In the genomic region with DNA sequence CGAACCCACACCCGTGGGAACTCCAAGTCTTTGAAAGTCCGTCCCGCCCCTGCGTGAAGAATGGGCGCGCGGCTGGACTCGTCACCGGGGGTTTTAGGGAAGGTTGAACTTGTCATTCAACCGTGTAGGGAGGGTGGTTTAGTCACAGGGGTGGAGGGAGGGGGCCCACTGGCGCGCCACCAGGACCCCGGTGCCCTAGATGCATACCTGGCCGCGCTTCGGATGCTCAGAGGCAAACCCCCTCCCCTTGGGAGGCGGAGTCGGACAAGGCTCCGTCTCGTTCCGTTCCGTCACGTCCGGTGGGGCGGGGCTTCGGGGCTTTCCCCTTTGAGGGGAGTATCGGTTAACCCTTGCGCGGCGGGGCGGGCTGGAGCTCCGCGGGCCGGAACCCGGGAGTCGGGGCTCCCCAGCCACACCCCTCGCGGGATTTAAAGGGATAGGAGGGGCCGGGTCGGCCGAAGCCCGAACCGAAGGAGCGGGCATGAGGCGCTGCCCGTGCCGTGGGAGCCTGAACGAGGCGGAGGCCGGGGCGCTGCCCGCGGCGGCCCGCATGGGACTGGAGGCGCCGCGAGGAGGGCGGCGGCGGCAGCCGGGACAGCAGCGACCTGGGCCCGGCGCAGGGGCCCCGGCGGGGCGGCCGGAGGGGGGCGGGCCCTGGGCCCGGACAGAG, we compare ENCODE assay signal across 8 cellular contexts. TPM values are rescaled to one million over a fixed set of nuclear protein-coding genes. Genes with fewer than 3 reads are reported as not detected.
A peak's percentile ranks its signal among the peaks of the same experiment; 100 is the strongest.
DNase-seq lines count a peak whose midpoint lies in the region; ATAC-seq and TF ChIP-seq lines count a peak whose summit lies in the region.

A gene (minus strand): TSS at position 232 of the 670 bp plus-strand sequence. CDS start 2,254 bp downstream, outside the sequence.
A gene (plus strand): TSS at position 458 of the 670 bp plus-strand sequence. CDS start 24 bp downstream, at position 482.

- no peaks in the 10 kb centered on the region for H3K9me3 ChIP-seq in hepatocyte (ENCODE audit: low read depth)
- no peaks in the 10 kb centered on the region for H3K9me3 ChIP-seq in aorta (ENCODE audit: control insufficient read depth, low read length)

- ATAC-seq in GM18508 (IDR thresholded peaks at IDR 0.05; ENCODE audit: insufficient read depth, unreplicated experiment), result peak; percentile 50
- peak; percentile 65 for ATAC-seq in HG03025 (IDR thresholded peaks at IDR 0.05; ENCODE audit: low FRiP score, unreplicated experiment)
- peak; percentile 90 for ATAC-seq in aorta (ENCODE audit: low FRiP score)

- no peaks in the 10 kb centered on the region for H3K36me3 ChIP-seq in hepatocyte (replicated peaks; ENCODE audit: insufficient read depth, low read depth)
- no peaks in the 10 kb centered on the region for H3K36me3 ChIP-seq in aorta (ENCODE audit: control insufficient read depth in 1 of 2, insufficient read depth in 2 of 2, low read length in 1 of 2)

- peak within 1 kb of the TSS; percentile 85 for H3K4me2 ChIP-seq in hepatocyte

- H2AFZ ChIP-seq in hepatocyte, result no peak within 1 kb of the TSS

- no peaks in the 10 kb centered on the region for H3K9me2 ChIP-seq in hepatocyte (replicated peaks; ENCODE audit: insufficient read depth)

- peaks cover 24% of the 10 kb centered on the region for H4K20me1 ChIP-seq in hepatocyte (ENCODE audit: insufficient read depth, poor library complexity, severe bottlenecking)

- peak within 1 kb of the TSS; percentile 100 for H3K27ac ChIP-seq in hepatocyte
- peak within 1 kb of the TSS; percentile 96 to 98 for H3K27ac ChIP-seq in aorta (ENCODE audit: low read depth in 1 of 2, low read length in 2 of 2)

- no peaks in the 10 kb centered on the region for H3K27me3 ChIP-seq in hepatocyte
- no peaks in the 10 kb centered on the region for H3K27me3 ChIP-seq in aorta (ENCODE audit: control insufficient read depth in 1 of 2, insufficient read depth in 2 of 2, low read length in 1 of 2)

- H3K4me1 ChIP-seq in hepatocyte (ENCODE audit: insufficient read depth) (peaks cover 24% of the 10 kb centered on the region), aorta (ENCODE audit: control insufficient read depth in 1 of 2, insufficient read depth in 2 of 2, low read length in 2 of 2) (no peaks in the 10 kb centered on the region)

- peak within 1 kb of the TSS; percentile 84 for H3K4me3 ChIP-seq in hepatocyte
- H3K4me3 ChIP-seq in aorta (ENCODE audit: low read length in 2 of 2), result peak within 1 kb of the TSS; percentile 55 to 84

- under 1% methylated on average over 44 of the region's 72 CpGs for WGBS in hepatocyte (ENCODE audit: low lambda C conversion rate, missing lambda C conversion rate)
- 0 to 1% methylated on average over 54 to 72 of the region's 72 CpGs for WGBS in aorta, 2 donors

- no peak for TF ChIP-seq CTCF in hepatocyte (IDR thresholded peaks at IDR 0.05; ENCODE audit: poor library complexity)

- DNase-seq in NCI-H2029 treated with DMSO at 0.1 percent for 48 hours (lab: John Stamatoyannopoulos, UW), result peak; percentile 81
- peak; percentile 93 for DNase-seq in T1000 (lab: John Stamatoyannopoulos, UW)
- DNase-seq in astrocyte of the hippocampus (ENCODE audit: low read depth, low spot score), result peak; percentile 100
- peak; percentile 100 for DNase-seq in hepatocyte (ENCODE audit: low spot score)
- peak; percentile 94 for DNase-seq in renal cortical epithelial cell (ENCODE audit: low read depth)
- DNase-seq in aorta, result peak; percentile 100

- peaks cover 56% of the 10 kb centered on the region for H3K79me2 ChIP-seq in hepatocyte

- intact Hi-C loops in aorta (cut with DNase I), result loop anchor here in 1 of 2 donors (1.0 to 5.0 kb wide), 4 partner anchors 26 to 81 kb away; a partner anchor contains a TSS

RNA-seq across cellular contexts. Expression of the first gene that starts in this region (rescaled TPM):
- total RNA-seq in hepatocyte (46.2 and 49.2 TPM in 2 replicates), renal cortical epithelial cell (18.6 and 44.0 TPM in 2 replicates), aorta (10 to 100 TPM; 26.2 to 39.3 TPM)
- polyA plus RNA-seq in hepatocyte (40.2 and 40.7 TPM in 2 replicates), aorta (10 to 100 TPM; 20.5 to 79.8 TPM)

RNA-seq across cellular contexts. Expression of the second gene that starts in this region (rescaled TPM):
- total RNA-seq in hepatocyte (52.3 and 52.9 TPM in 2 replicates), renal cortical epithelial cell (17.6 and 25.0 TPM in 2 replicates), aorta (10 to 100 TPM; 23.9 to 25.7 TPM)
- polyA plus RNA-seq in hepatocyte (67.6 and 75.8 TPM in 2 replicates), aorta (10 to 100 TPM; 11.1 to 13.8 TPM)

Comparison
In these comparisons a context has a peak if more than half of its experiments do, and no peak if none do; other contexts are left out.
1. Peak in every context shown above with its lines: DNase-seq, ATAC-seq, H3K4me3 ChIP-seq and H3K27ac ChIP-seq.